In genomic region chr1:76154213-76154956, GRCh38 we compare ENCODE assay signal across 8 cellular contexts.
DNase-seq lines count a peak whose midpoint lies in the region; ATAC-seq and TF ChIP-seq lines count a peak whose summit lies in the region.

No MANE protein-coding gene starts in this region.

- TF ChIP-seq CTCF in GM10266 (IDR thresholded peaks at IDR 0.05; ENCODE audit: control insufficient read depth, insufficient read depth, low read depth, missing control alignments) = peak; percentile 97
- peak; percentile 97 for TF ChIP-seq CTCF in SK-N-SH (IDR thresholded peaks at IDR 0.05)
- TF ChIP-seq CTCF in cardiac muscle cell (IDR thresholded peaks at IDR 0.05; ENCODE audit: low read depth, low read length) = peak; percentile 99
- TF ChIP-seq CTCF in type B pancreatic cell (conservative IDR thresholded peaks at IDR 0.05) = peak; percentile 99

- peak; percentile 97 for ATAC-seq in HG02571 (IDR thresholded peaks at IDR 0.05; ENCODE audit: unreplicated experiment)

- H3K9me2 ChIP-seq in SK-N-SH = no peaks in the 10 kb centered on the region

- H3K4me1 Mint-ChIP-seq in activated naive CD8-positive, alpha-beta T cell treated with anti-CD3 and anti-CD28 coated beads for 36 hours = peaks cover 7% of the 10 kb centered on the region
- peaks cover 12% of the 10 kb centered on the region for H3K4me1 Mint-ChIP-seq in type B pancreatic cell (ENCODE audit: unreplicated experiment)

- POLR2A ChIA-PET in SK-N-SH (lab: Yijun Ruan, JAX) = interaction anchor here (1.0 kb wide), 1 partner anchor 17 kb away, joined by 3 read pairs; no protein-coding TSS in a partner anchor

- H3K4me3 ChIP-seq in SK-N-SH (ENCODE audit: low read depth in 2 of 2, low read length in 1 of 2) (peak overlapping the region; percentile 35 to 49), cardiac muscle cell (no peak overlapping the region)

- intact Hi-C loops in posterior cingulate gyrus (cut with DNase I) = loop anchor here (1.0 to 10.0 kb wide), 4 partner anchors 80 to 972 kb away; partner anchors contain the start of gene ST6GALNAC3

- H3K9ac ChIP-seq in SK-N-SH = no peak overlapping the region

- peaks cover 7 to 9% of the 10 kb centered on the region in 2 experiments; a peak in 2 of 4 replicates for H3K4me1 ChIP-seq in SK-N-SH (ENCODE audit: control insufficient read depth in 1 of 2, insufficient read depth in 2 of 2, low read depth in 1 of 2, low read length in 1 of 2)
- no peaks in the 10 kb centered on the region for H3K4me1 ChIP-seq in cardiac muscle cell (ENCODE audit: low read depth)

- peak overlapping the region; percentile 68 for H2AFZ ChIP-seq in SK-N-SH (ENCODE audit: low read depth)

- H3K27ac ChIP-seq in SK-N-SH (ENCODE audit: low read depth in 2 of 2, low read length in 1 of 2) (peak overlapping the region; percentile 35 to 77), cardiac muscle cell (no peak overlapping the region)

- no peak for TF ChIP-seq EP300 in SK-N-SH (IDR thresholded peaks at IDR 0.05; ENCODE audit: borderline replicate concordance in 1 of 2, low read depth in 1 of 2, low read length in 1 of 2)

- no peaks in the 10 kb centered on the region for H3K27me3 Mint-ChIP-seq in activated naive CD8-positive, alpha-beta T cell treated with anti-CD3 and anti-CD28 coated beads for 36 hours
- H3K27me3 Mint-ChIP-seq in type B pancreatic cell = no peaks in the 10 kb centered on the region

- peak; percentile 66 for DNase-seq in GM10266 (ENCODE audit: extremely low spot score)
- DNase-seq in MV-4-11 (lab: John Stamatoyannopoulos, UW) = peak; percentile 78
- DNase-seq in SK-N-SH = peak; percentile 73
- peak; percentile 74 for DNase-seq in activated naive CD8-positive, alpha-beta T cell treated with anti-CD3 and anti-CD28 coated beads for 36 hours
- peak; percentile 80 to 82 for DNase-seq in cardiac muscle cell (ENCODE audit: low read depth in 1 of 2, low spot score in 1 of 2)
- DNase-seq in posterior cingulate gyrus = peak; percentile 65 to 97 (median 82)
- DNase-seq in type B pancreatic cell (ENCODE audit: extremely low spot score, unreplicated experiment) = peak; percentile 82

- 22% methylated on average over 16 of the region's 17 CpGs for WGBS in SK-N-SH (ENCODE audit: low lambda C conversion rate)

- H3K9me3 Mint-ChIP-seq in activated naive CD8-positive, alpha-beta T cell treated with anti-CD3 and anti-CD28 coated beads for 36 hours = no peaks in the 10 kb centered on the region
- no peaks in the 10 kb centered on the region for H3K9me3 Mint-ChIP-seq in type B pancreatic cell

- H4K20me1 ChIP-seq in SK-N-SH (ENCODE audit: insufficient read depth) = no peaks in the 10 kb centered on the region

- H3K27me3 ChIP-seq in SK-N-SH (ENCODE audit: insufficient read depth) (no peaks in the 10 kb centered on the region), cardiac muscle cell (no peaks in the 10 kb centered on the region)

- H3F3A ChIP-seq in SK-N-SH (replicated peaks; ENCODE audit: insufficient read depth) = peaks cover 10% of the 10 kb centered on the region

- no peaks in the 10 kb centered on the region for H3K9me3 ChIP-seq in SK-N-SH
- no peaks in the 10 kb centered on the region for H3K9me3 ChIP-seq in cardiac muscle cell (ENCODE audit: low read depth)

- H3K36me3 ChIP-seq in SK-N-SH (replicated peaks in 1 of 2; ENCODE audit: control insufficient read depth in 1 of 2, insufficient read depth in 2 of 2, low read length in 1 of 2) = no peaks in the 10 kb centered on the region
- no peaks in the 10 kb centered on the region for H3K36me3 ChIP-seq in cardiac muscle cell

- H3K27ac Mint-ChIP-seq in activated naive CD8-positive, alpha-beta T cell treated with anti-CD3 and anti-CD28 coated beads for 36 hours = peak overlapping the region; percentile 80
- H3K27ac Mint-ChIP-seq in type B pancreatic cell = no peak overlapping the region

- peak; percentile 99 for TF ChIP-seq RAD21 in SK-N-SH (IDR thresholded peaks at IDR 0.05; ENCODE audit: low read length)

- H3K36me3 Mint-ChIP-seq in activated naive CD8-positive, alpha-beta T cell treated with anti-CD3 and anti-CD28 coated beads for 36 hours = no peaks in the 10 kb centered on the region
- no peaks in the 10 kb centered on the region for H3K36me3 Mint-ChIP-seq in type B pancreatic cell

- peak overlapping the region; percentile 74; the same call in 1 of the 2 replicates for H3K4me2 ChIP-seq in SK-N-SH

- CTCF ChIA-PET in SK-N-SH (lab: Yijun Ruan, JAX) = interaction anchor here (0.6 to 4.1 kb wide), 89 partner anchors 8 to 1467 kb away, joined by 3 to 60 read pairs (median 3); partner anchors contain the start of gene ST6GALNAC5

- peak overlapping the region; percentile 68 for H3K4me3 Mint-ChIP-seq in activated naive CD8-positive, alpha-beta T cell treated with anti-CD3 and anti-CD28 coated beads for 36 hours
- H3K4me3 Mint-ChIP-seq in type B pancreatic cell = peak overlapping the region; percentile 68

- no peaks in the 10 kb centered on the region; the same call in 1 of the 2 replicates for H3K79me2 ChIP-seq in SK-N-SH (ENCODE audit: insufficient read depth)

TF ChIP-seq in SK-N-SH, 30 proteins besides CTCF, POLR2A, EP300 and RAD21:
- 0 out of 2 replicates have a peak, but pooled peaks have one; percentile 35 for TF ChIP-seq RFX5 (IDR thresholded peaks at IDR 0.05; ENCODE audit: low read length)
- peak; percentile 53; the same call in 1 of the 2 replicates for TF ChIP-seq MAX (IDR thresholded peaks at IDR 0.05; ENCODE audit: low read depth)
- no peak for TF ChIP-seq RXRA (IDR thresholded peaks at IDR 0.05; ENCODE audit: borderline replicate concordance, low read depth)
- 0 out of 2 replicates have a peak, but pooled peaks have one; percentile 12 for TF ChIP-seq NRF1 (IDR thresholded peaks at IDR 0.05; ENCODE audit: low read depth, low read length)
- TF ChIP-seq ELF1 (IDR thresholded peaks at IDR 0.05) = peak; percentile 85
- no peak for TF ChIP-seq ZBTB33 (IDR thresholded peaks at IDR 0.05; ENCODE audit: borderline replicate concordance, low read depth)
- TF ChIP-seq SMC3 (IDR thresholded peaks at IDR 0.05; ENCODE audit: low read depth, low read length) = peak; percentile 98
- no peak for TF ChIP-seq USF1 (IDR thresholded peaks at IDR 0.05; ENCODE audit: borderline replicate concordance, low read depth)
